Comparison of ENCODE assay signal across 13 cellular contexts in genomic region chr9:5375091-5375490, GRCh38. TPM values are rescaled to one million over a fixed set of nuclear protein-coding genes. Genes with fewer than 3 reads are reported as not detected.
DNase-seq lines count a peak whose midpoint lies in the region; ATAC-seq and TF ChIP-seq lines count a peak whose summit lies in the region.
"Had no signal": no experiment of that assay in that cellular context is flagged by ENCODE, and none has a peak within 500 bp of the region (broad histone marks: within the 10 kb centered on the region; RNA-seq: fewer than 3 reads in every experiment).

No MANE protein-coding gene starts in this region.

- H3K4me1 ChIP-seq in prostate gland (replicated peaks): no peaks in the 10 kb centered on the region
- H3K4me1 ChIP-seq: breast epithelium, gastroesophageal sphincter, suprapubic skin had no signal

- no peak overlapping the region for H3K4me3 ChIP-seq in prostate gland
- H3K4me3 ChIP-seq: breast epithelium, gastroesophageal sphincter, suprapubic skin had no signal

- no peak overlapping the region for H3K27ac ChIP-seq in prostate gland
- H3K27ac ChIP-seq: breast epithelium, gastroesophageal sphincter, suprapubic skin had no signal

- no peaks in the 10 kb centered on the region for H3K9me3 Mint-ChIP-seq in activated CD4-positive, alpha-beta memory T cell treated with anti-CD3 and anti-CD28 coated beads for 36 hours
- H3K9me3 Mint-ChIP-seq: endodermal cell had no signal

- H3K9me3 ChIP-seq in prostate gland: no peaks in the 10 kb centered on the region
- H3K9me3 ChIP-seq: breast epithelium, gastroesophageal sphincter, suprapubic skin had no signal

- POLR2A ChIA-PET in GM10248 (lab: Yijun Ruan, JAX): no interaction called here
- POLR2A ChIA-PET in activated CD4-positive, alpha-beta memory T cell treated with anti-CD3 and anti-CD28 coated beads for 36 hours (lab: Charles Lee): interaction anchor here (0.6 to 1.1 kb wide), 2 partner anchors 11 to 85 kb away, joined by 3 read pairs; no protein-coding TSS in a partner anchor

- H3K4me1 Mint-ChIP-seq in activated CD4-positive, alpha-beta memory T cell treated with anti-CD3 and anti-CD28 coated beads for 36 hours (ENCODE audit: low read depth): peaks cover 31% of the 10 kb centered on the region

- TF ChIP-seq CTCF in GM10248 (IDR thresholded peaks at IDR 0.05; ENCODE audit: control extremely low read depth, extremely low read depth, low read depth, missing control alignments): no peak
- no peak for TF ChIP-seq CTCF in prostate gland (IDR thresholded peaks at IDR 0.05)

- peak overlapping the region; percentile 59 for H3K27ac Mint-ChIP-seq in activated CD4-positive, alpha-beta memory T cell treated with anti-CD3 and anti-CD28 coated beads for 36 hours
- H3K27ac Mint-ChIP-seq: endodermal cell had no signal

- ATAC-seq in GM18907 (IDR thresholded peaks at IDR 0.05; ENCODE audit: unreplicated experiment) (peak; percentile 76), left colon (peak; percentile 51)
- ATAC-seq: gastroesophageal sphincter had no signal

- peak; percentile 19 for DNase-seq in GM10248 (ENCODE audit: extremely low spot score)
- peak; percentile 76 for DNase-seq in activated CD4-positive, alpha-beta memory T cell treated with anti-CD3 and anti-CD28 coated beads for 36 hours
- DNase-seq in left colon: no peak
- no peak for DNase-seq in NCI-H774 (lab: John Stamatoyannopoulos, UW)
- no peak for DNase-seq in posterior vena cava (ENCODE audit: low spot score)
- no peak for DNase-seq in prostate gland (ENCODE audit: low spot score)
- DNase-seq: endodermal cell, islet precursor cell, NCI-H524 treated with DMSO at 0.1 percent for 48 hours had no signal

- peaks cover 2% of the 10 kb centered on the region for H3K36me3 Mint-ChIP-seq in activated CD4-positive, alpha-beta memory T cell treated with anti-CD3 and anti-CD28 coated beads for 36 hours

- no peaks in the 10 kb centered on the region for H3K27me3 Mint-ChIP-seq in activated CD4-positive, alpha-beta memory T cell treated with anti-CD3 and anti-CD28 coated beads for 36 hours

- CTCF ChIA-PET in GM10248 (lab: Yijun Ruan, JAX): interaction anchor here (0.7 to 1.3 kb wide), 3 partner anchors 10 to 23 kb away, joined by 3 to 5 read pairs (median 3); no protein-coding TSS in a partner anchor
- CTCF ChIA-PET in activated CD4-positive, alpha-beta memory T cell treated with anti-CD3 and anti-CD28 coated beads for 36 hours (lab: Charles Lee): no interaction called here

- no peaks in the 10 kb centered on the region for H3K36me3 ChIP-seq in prostate gland
- H3K36me3 ChIP-seq: breast epithelium, suprapubic skin had no signal

- intact Hi-C loops in activated CD4-positive, alpha-beta memory T cell treated with anti-CD3 and anti-CD28 coated beads for 36 hours (cut with micrococcal nuclease): loop anchor here (1.0 to 10.0 kb wide), 4 partner anchors 11 to 450 kb away; partner anchors contain the start of gene PLGRKT
- intact Hi-C loops in left colon (cut with DNase I, micrococcal nuclease) (no loop called here), posterior vena cava (cut with DNase I) (no loop called here), prostate gland (cut with DNase I) (no loop called here)

- 85% methylated on average over 1 of the region's 1 CpG for WGBS in prostate gland

- TF ChIP-seq POLR2A in prostate gland (IDR thresholded peaks at IDR 0.05): no peak

- H3K27me3 ChIP-seq in prostate gland (replicated peaks; ENCODE audit: insufficient read depth): no peaks in the 10 kb centered on the region
- H3K27me3 ChIP-seq: breast epithelium, gastroesophageal sphincter, suprapubic skin had no signal

- no peak overlapping the region for H3K4me3 Mint-ChIP-seq in activated CD4-positive, alpha-beta memory T cell treated with anti-CD3 and anti-CD28 coated beads for 36 hours
- H3K4me3 Mint-ChIP-seq: endodermal cell had no signal

RNA-seq across cellular contexts. Expression of gene RLN1, which starts 35.4 kb away (rescaled TPM):
- 1 to 10 TPM; 1.2 to 1.8 TPM for total RNA-seq in activated CD4-positive, alpha-beta memory T cell treated with anti-CD3 and anti-CD28 coated beads for 36 hours
- under 1 TPM in 1 of 2 donors, not detected in 1; 0.70 TPM for total RNA-seq in left colon
- not detected for total RNA-seq in posterior vena cava
- total RNA-seq in prostate gland: 100 to 1,000 TPM in 1 of 2 donors, 1 to 10 TPM in 1; 1.1 to 105 TPM
- total RNA-seq: gastroesophageal sphincter, suprapubic skin had no signal

Comparison
In these comparisons a context has a peak if more than half of its experiments do, and no peak if none do; other contexts are left out.
1. DNase-seq: peak in GM10248 (single experiment) and activated CD4-positive, alpha-beta memory T cell treated with anti-CD3 and anti-CD28 coated beads for 36 hours (single experiment); none in left colon (0 of 2), NCI-H774 (single experiment), posterior vena cava (single experiment) and prostate gland (single experiment).